In genomic region chr12:93536111-93536765, GRCh38 we compare ENCODE assay signal across 16 cellular contexts. TPM values are rescaled to one million over a fixed set of nuclear protein-coding genes. Genes with fewer than 3 reads are reported as not detected.
DNase-seq lines count a peak whose midpoint lies in the region; ATAC-seq and TF ChIP-seq lines count a peak whose summit lies in the region.
"Had no signal": no experiment of that assay in that cellular context is flagged by ENCODE, and none has a peak within 500 bp of the region (broad histone marks: within the 10 kb centered on the region; RNA-seq: fewer than 3 reads in every experiment).

No MANE protein-coding gene starts in this region.

- H3K36me3 ChIP-seq in right atrium auricular region, result no peaks in the 10 kb centered on the region
- H3K36me3 ChIP-seq in OCI-LY3 (replicated peaks; ENCODE audit: low read depth, low read length), result no peaks in the 10 kb centered on the region
- no peaks in the 10 kb centered on the region for H3K36me3 ChIP-seq in skeletal muscle tissue (ENCODE audit: control insufficient read depth in 3 of 3, insufficient read depth in 3 of 3, low read length in 3 of 3)
- no peaks in the 10 kb centered on the region for H3K36me3 ChIP-seq in PC-9 (ENCODE audit: low read depth)
- H3K36me3 ChIP-seq: WERI-Rb-1 had no signal

- POLR2A ChIA-PET in PC-9 (lab: Charles Lee; ENCODE audit: unreplicated experiment), result no interaction called here

- no peaks in the 10 kb centered on the region for H3F3A ChIP-seq in PC-9 (ENCODE audit: insufficient read depth, low read depth)

- H3K9ac ChIP-seq in OCI-LY3 (ENCODE audit: low read length) (no peak overlapping the region), skeletal muscle tissue (ENCODE audit: low read depth in 1 of 3, low read length in 3 of 3) (peak overlapping the region in 1 of 3 donors; percentile 65)

- CTCF ChIA-PET in PC-9 (lab: Charles Lee), result no interaction called here

- ATAC-seq in Right ventricle myocardium superior (ENCODE audit: poor library complexity), result peak; percentile 18
- peak; percentile 37 for ATAC-seq in HG02610 (IDR thresholded peaks at IDR 0.05; ENCODE audit: unreplicated experiment)

- 0 out of 2 replicates have a peak overlapping the region, but pooled peaks have one; percentile 3 for H2AFZ ChIP-seq in OCI-LY3 (ENCODE audit: low read depth, low read length)
- no peak overlapping the region for H2AFZ ChIP-seq in PC-9

- H4K20me1 ChIP-seq in OCI-LY3 (ENCODE audit: insufficient read depth, low read length) (no peaks in the 10 kb centered on the region), PC-9 (ENCODE audit: insufficient read depth) (no peaks in the 10 kb centered on the region)

- H3K4me2 ChIP-seq in OCI-LY3 (ENCODE audit: low read length) (peak overlapping the region; percentile 15; the same call in 1 of the 2 replicates), PC-9 (no peak overlapping the region)

- H3K9me3 ChIP-seq in right atrium auricular region, result no peaks in the 10 kb centered on the region
- H3K9me3 ChIP-seq in OCI-LY3 (ENCODE audit: insufficient read depth, low read length), result no peaks in the 10 kb centered on the region
- H3K9me3 ChIP-seq in skeletal muscle tissue (ENCODE audit: control insufficient read depth in 3 of 3, low read length in 3 of 3), result no peaks in the 10 kb centered on the region
- H3K9me3 ChIP-seq in PC-9 (ENCODE audit: insufficient read depth, low read depth), result no peaks in the 10 kb centered on the region

- no peak overlapping the region for H3K4me3 ChIP-seq in right atrium auricular region
- H3K4me3 ChIP-seq in OCI-LY3 (ENCODE audit: low read length), result no peak overlapping the region
- no peak overlapping the region for H3K4me3 ChIP-seq in skeletal muscle tissue (ENCODE audit: low read length in 3 of 3)
- H3K4me3 ChIP-seq in PC-9, result no peak overlapping the region

- no peak for TF ChIP-seq CTCF in right atrium auricular region (IDR thresholded peaks at IDR 0.05)
- no peak for TF ChIP-seq CTCF in OCI-LY3 (IDR thresholded peaks at IDR 0.05; ENCODE audit: low read depth, low read length)
- TF ChIP-seq CTCF in PC-9 (conservative IDR thresholded peaks at IDR 0.05), result no peak

- BruUV-seq in PC-9 (replicated peaks; lab: Mats Ljungman, UMichigan), result no TSS peak

- H3K27ac ChIP-seq in right atrium auricular region (peak overlapping the region in 1 of 2 donors; percentile 73), OCI-LY3 (ENCODE audit: low read length) (no peak overlapping the region; the same call in 1 of the 2 replicates), skeletal muscle tissue (ENCODE audit: low read depth, low read length) (peak overlapping the region; percentile 69), PC-9 (no peak overlapping the region)
- H3K27ac ChIP-seq: HL-60, WERI-Rb-1 had no signal

- intact Hi-C loops in Right ventricle myocardium superior (cut with DNase I), result no loop called here
- intact Hi-C loops in PC-9 (cut with micrococcal nuclease; ENCODE audit: unreplicated experiment), result no loop called here

- H3K27me3 ChIP-seq in right atrium auricular region (no peaks in the 10 kb centered on the region), OCI-LY3 (ENCODE audit: low read depth, low read length) (no peaks in the 10 kb centered on the region), skeletal muscle tissue (ENCODE audit: control insufficient read depth in 3 of 3, insufficient read depth in 3 of 3, low read length in 3 of 3) (no peaks in the 10 kb centered on the region), PC-9 (ENCODE audit: insufficient read depth, low read depth) (no peaks in the 10 kb centered on the region)

- peaks cover 0 to 5% of the 10 kb centered on the region in 2 donors for H3K4me1 ChIP-seq in right atrium auricular region
- H3K4me1 ChIP-seq in OCI-LY3 (ENCODE audit: low read length), result peaks cover 16% of the 10 kb centered on the region
- peaks cover 8 to 13% (median 11%) of the 10 kb centered on the region in 3 donors for H3K4me1 ChIP-seq in skeletal muscle tissue (ENCODE audit: control insufficient read depth in 3 of 3, insufficient read depth in 3 of 3, low read length in 3 of 3)
- no peaks in the 10 kb centered on the region for H3K4me1 ChIP-seq in PC-9 (replicated peaks; ENCODE audit: insufficient read depth)

- H3K79me2 ChIP-seq in OCI-LY3 (ENCODE audit: low read length) (no peaks in the 10 kb centered on the region), PC-9 (ENCODE audit: low read depth) (no peaks in the 10 kb centered on the region)

- no peaks in the 10 kb centered on the region; the same call in 1 of the 2 replicates for H3K9me2 ChIP-seq in PC-9 (ENCODE audit: insufficient read depth)

- no peak for DNase-seq in Right ventricle myocardium superior
- no peak for DNase-seq in right atrium auricular region (ENCODE audit: low spot score)
- no peak for DNase-seq in NCI-H2107 (lab: John Stamatoyannopoulos, UW)
- DNase-seq in PC-9, result no peak
- DNase-seq in RPMI8226, result no peak
- DNase-seq: DMS 273 treated with DMSO at 0.1 percent for 48 hours; effector CD4-positive, alpha-beta T cell; H7; NCI-H226; occipital lobe; stimulated activated CD8-positive, alpha-beta memory T cell treated with anti-CD3 and anti-CD28 coated beads, Interleukin-4, amount 100 ng/mL, for 48 hours; WERI-Rb-1 had no signal

RNA-seq across cellular contexts. Expression of gene SOCS2, which starts 36.2 kb away (rescaled TPM):
- total RNA-seq in Right ventricle myocardium superior, result 6.0 TPM
- total RNA-seq in right atrium auricular region, result 10 to 100 TPM; 21.4 to 25.5 TPM
- 13.6 TPM for total RNA-seq in skeletal muscle tissue
- 9.2 and 11.1 TPM in 2 replicates for total RNA-seq in PC-9 (2021)
